ENCODE assay signal across 14 cellular contexts in genomic region chr11:62504158-62504973, GRCh38. TPM values are rescaled to one million over a fixed set of nuclear protein-coding genes. Genes with fewer than 3 reads are reported as not detected.
DNase-seq lines count a peak whose midpoint lies in the region; FAIRE-seq and TF ChIP-seq lines count a peak whose summit lies in the region.
"Had no signal": no experiment of that assay in that cellular context is flagged by ENCODE, and none has a peak within 500 bp of the region (broad histone marks: within the 10 kb centered on the region; RNA-seq: fewer than 3 reads in every experiment).

No MANE protein-coding gene starts in this region.

- H3K36me3 ChIP-seq in SJSA1 (no peaks in the 10 kb centered on the region), sigmoid colon (no peaks in the 10 kb centered on the region), stomach (no peaks in the 10 kb centered on the region)
- H3K36me3 ChIP-seq: BE2C had no signal

- WGBS in sigmoid colon, 2 donors: 57 to 81% methylated on average over 15 of the region's 15 CpGs
- WGBS in stomach, 5 donors: 68 to 72% (median 69%) methylated on average over 12 to 15 of the region's 15 CpGs

- intact Hi-C loops in sigmoid colon (cut with DNase I) (loop anchor here (2.0 to 5.0 kb wide), 2 partner anchors 30 to 82 kb away; no protein-coding TSS in a partner anchor), stomach (cut with DNase I; ENCODE audit: low total_unique reads) (no loop called here)

- peak; percentile 96 for FAIRE-seq in G401.6 (lab: Jason Lieb, UNC)

- TF ChIP-seq EP300 in sigmoid colon (IDR thresholded peaks at IDR 0.05) (no peak), stomach (IDR thresholded peaks at IDR 0.05) (no peak)

- TF ChIP-seq POLR2A in sigmoid colon (IDR thresholded peaks at IDR 0.05): no peak
- no peak for TF ChIP-seq POLR2A in stomach (IDR thresholded peaks at IDR 0.05)

- H3K27ac ChIP-seq in SJSA1: no peak overlapping the region
- peak overlapping the region; percentile 83 to 89 (median 88) for H3K27ac ChIP-seq in sigmoid colon
- H3K27ac ChIP-seq in stomach: peak overlapping the region in 2 of 5 donors; percentile 68 to 85
- H3K27ac ChIP-seq: VCaP had no signal

- H3K9me3 ChIP-seq in SJSA1 (replicated peaks) (no peaks in the 10 kb centered on the region), sigmoid colon (no peaks in the 10 kb centered on the region), stomach (no peaks in the 10 kb centered on the region)
- H3K9me3 ChIP-seq: BE2C had no signal

- DNase-seq in SJSA1 (ENCODE audit: low read depth in 1 of 2, low spot score in 2 of 2): peak; percentile 75 to 87
- peak; percentile 61 for DNase-seq in iPS-NIHi11 (ENCODE audit: low spot score)
- no peak for DNase-seq in sigmoid colon
- no peak for DNase-seq in stomach
- DNase-seq in medulla oblongata (ENCODE audit: extremely low spot score): no peak
- no peak for DNase-seq in NCI-H526 treated with DMSO at 0.1 percent for 48 hours (lab: John Stamatoyannopoulos, UW)
- DNase-seq in NCI-H774 (lab: John Stamatoyannopoulos, UW): no peak
- DNase-seq: hippocampal formation, Kasumi-1, NCI-H187, posterior cingulate gyrus had no signal

- H3K4me3 ChIP-seq in SJSA1 (no peak overlapping the region), sigmoid colon (no peak overlapping the region), stomach (no peak overlapping the region)

- H3K4me1 ChIP-seq in SJSA1 (replicated peaks) (peaks cover 79% of the 10 kb centered on the region), sigmoid colon (peaks cover 0 to 99% (median 93%) of the 10 kb centered on the region in 4 donors), stomach (peaks cover 47 to 98% (median 77%) of the 10 kb centered on the region in 4 donors)

- H3K27me3 ChIP-seq in SJSA1 (replicated peaks) (no peaks in the 10 kb centered on the region), sigmoid colon (no peaks in the 10 kb centered on the region), stomach (no peaks in the 10 kb centered on the region)
- H3K27me3 ChIP-seq: BE2C had no signal

- TF ChIP-seq CTCF in sigmoid colon (IDR thresholded peaks at IDR 0.05) (no peak), stomach (IDR thresholded peaks at IDR 0.05) (no peak)

RNA-seq across cellular contexts. Expression of gene AHNAK, which starts 42.2 kb away (rescaled TPM):
- total RNA-seq in SJSA1 (2014; rRNA removed; shearing (Covaris generic)): 306 and 345 TPM in 2 replicates
- total RNA-seq in sigmoid colon: 1,000 to 10,000 TPM in 2 of 4 donors, 100 to 1,000 TPM in 2; 751 to 1,294 (median 1,065) TPM
- polyA plus RNA-seq in sigmoid colon: 100 to 1,000 TPM in 1 of 3 donors, 10 to 100 TPM in 2; 82.3 to 141 (median 85.5) TPM
- total RNA-seq in stomach: 100 to 1,000 TPM; 550 to 693 (median 622) TPM
- polyA plus RNA-seq in stomach: 10 to 100 TPM; 37.4 to 76.8 (median 60.3) TPM

Comparison
In these comparisons a context has a peak if more than half of its experiments do, and no peak if none do; other contexts are left out.
1. DNase-seq: peak in SJSA1 (2 of 2) and iPS-NIHi11 (single experiment); none in sigmoid colon (single experiment), stomach (single experiment), medulla oblongata (single experiment), NCI-H526 treated with DMSO at 0.1 percent for 48 hours (single experiment) and NCI-H774 (single experiment).